In genomic region chr6:23445157-23445710, GRCh38 we compare ENCODE assay signal across 20 cellular contexts.
DNase-seq lines count a peak whose midpoint lies in the region; ATAC-seq and TF ChIP-seq lines count a peak whose summit lies in the region.
"Had no signal": no experiment of that assay in that cellular context is flagged by ENCODE, and none has a peak within 500 bp of the region (broad histone marks: within the 10 kb centered on the region; RNA-seq: fewer than 3 reads in every experiment).

No MANE protein-coding gene starts in this region.

- H3K4me1 ChIP-seq in IMR-90 (ENCODE audit: control insufficient read depth, insufficient read depth, low read length) (no peaks in the 10 kb centered on the region), parathyroid adenoma (peaks cover 10% of the 10 kb centered on the region), PC-3 (ENCODE audit: insufficient read depth, low read length) (0 out of 2 replicates have a peak, but pooled peaks cover 4% of the 10 kb centered on the region)

- peaks cover 38% of the 10 kb centered on the region for H3K4me1 Mint-ChIP-seq in glutamatergic neuron (ENCODE audit: low read depth, unreplicated experiment)
- H3K4me1 Mint-ChIP-seq: endodermal cell; stimulated activated memory B cell treated with anti-CD40 and anti-IgM and Interleukin-4, amounts not matched to agents 10 μg/mL and 1 μg/mL and 100 μg/mL, for 72 hours had no signal

- WGBS in IMR-90 (ENCODE audit: extremely low coverage in 2 of 2, insufficient read length in 1 of 2), 2 experiments, result no CpG with 5 or more reads among the region's 5 CpGs

- H3K79me2 ChIP-seq in parathyroid adenoma (no peaks in the 10 kb centered on the region), PC-3 (ENCODE audit: low read length) (no peaks in the 10 kb centered on the region)

- H3K56ac ChIP-seq in IMR-90 (ENCODE audit: extremely low read depth, insufficient read depth, low read length), result no peak overlapping the region

- H4K91ac ChIP-seq in IMR-90 (ENCODE audit: insufficient read depth, low read depth, low read length), result peak overlapping the region; percentile 27; the same call in 1 of the 2 replicates

- dilution Hi-C loops in IMR-90 (cut with HindIII; ENCODE audit: low sequenced_read_pairs, unreplicated experiment), result no loop called here

- H2AFZ ChIP-seq in IMR-90 (replicated peaks; ENCODE audit: low read length, poor library complexity) (no peak overlapping the region), parathyroid adenoma (peak overlapping the region; percentile 45), PC-3 (ENCODE audit: low read length) (no peak overlapping the region)

- intact Hi-C loops in IMR-90 (cut with micrococcal nuclease), result loop anchor here (5.0 to 10.0 kb wide), 7 partner anchors 270 to 1500 kb away; no protein-coding TSS in a partner anchor
- intact Hi-C loops in posterior vena cava (cut with DNase I), result no loop called here
- intact Hi-C loops in PC-3 (cut with micrococcal nuclease), result loop anchor here (10.0 kb wide), 1 partner anchor 620 kb away; no protein-coding TSS in a partner anchor

- H3K4ac ChIP-seq in IMR-90 (ENCODE audit: low read depth, low read length), result no peak overlapping the region

- no peak overlapping the region for H3K4me3 Mint-ChIP-seq in glutamatergic neuron (ENCODE audit: unreplicated experiment)
- H3K4me3 Mint-ChIP-seq: activated CD4-positive, alpha-beta memory T cell treated with anti-CD3 and anti-CD28 coated beads for 36 hours; activated T-cell treated with anti-CD3 and anti-CD28 coated beads, Interleukin-2, amount 50 U/mL, for 72 hours; endodermal cell; stimulated activated memory B cell treated with anti-CD40 and anti-IgM and Interleukin-4, amounts not matched to agents 10 μg/mL and 1 μg/mL and 100 μg/mL, for 72 hours had no signal

- H3K9me2 ChIP-seq in PC-3 (replicated peaks; ENCODE audit: low read length), result no peaks in the 10 kb centered on the region

- TF ChIP-seq POLR2A in IMR-90 (IDR thresholded peaks at IDR 0.05; ENCODE audit: low read depth, low read length), result no peak

- no TSS peak for BruUV-seq in IMR-90 (replicated peaks; lab: Mats Ljungman, UMichigan)
- no TSS peak for BruUV-seq in PC-3 (replicated peaks; lab: Mats Ljungman, UMichigan)

- no peak overlapping the region for H2BK5ac ChIP-seq in IMR-90 (ENCODE audit: low read depth, low read length, poor library complexity, severe bottlenecking)

- TF ChIP-seq RAD21 in IMR-90 (IDR thresholded peaks at IDR 0.05; ENCODE audit: low read length), result no peak

- H2AK5ac ChIP-seq in IMR-90 (ENCODE audit: low read depth, low read length), result no peak overlapping the region

- CTCF ChIA-PET in IMR-90 (lab: Yijun Ruan, JAX) (interaction anchor here (1.6 kb wide), 1 partner anchor 1851 kb away, joined by 4 read pairs; no protein-coding TSS in a partner anchor), RWPE1 (lab: Yijun Ruan, JAX) (no interaction called here), PC-3 (lab: Charles Lee) (no interaction called here)

- no peaks in the 10 kb centered on the region for H4K20me1 ChIP-seq in IMR-90 (ENCODE audit: insufficient read depth, low read length)
- H4K20me1 ChIP-seq in PC-3 (ENCODE audit: low read length), result no peaks in the 10 kb centered on the region

- TF ChIP-seq CTCF in IMR-90 (conservative IDR thresholded peaks at IDR 0.05; ENCODE audit: low read depth, low read length) (no peak), WERI-Rb-1 (IDR thresholded peaks at IDR 0.05; ENCODE audit: low read depth, low read length) (no peak), glutamatergic neuron (IDR thresholded peaks at IDR 0.05; ENCODE audit: partially characterized antibody, unreplicated experiment) (no peak), parathyroid adenoma (IDR thresholded peaks at IDR 0.05) (no peak), RWPE1 (conservative IDR thresholded peaks at IDR 0.05; ENCODE audit: low read depth) (no peak), PC-3 (conservative IDR thresholded peaks at IDR 0.05; ENCODE audit: low read depth, low read length) (no peak)

- peak overlapping the region; percentile 9; the same call in 1 of the 2 replicates for H2BK120ac ChIP-seq in IMR-90 (ENCODE audit: low read depth, low read length)

- H3K9me3 ChIP-seq in IMR-90 (ENCODE audit: control insufficient read depth, insufficient read depth, low read length), result no peaks in the 10 kb centered on the region
- H3K9me3 ChIP-seq in WERI-Rb-1 (ENCODE audit: severe bottlenecking), result no peaks in the 10 kb centered on the region
- H3K9me3 ChIP-seq in parathyroid adenoma (ENCODE audit: control insufficient read depth, low read length), result no peaks in the 10 kb centered on the region
- no peaks in the 10 kb centered on the region for H3K9me3 ChIP-seq in PC-3 (ENCODE audit: low read length)
- H3K9me3 ChIP-seq: BE2C, tibial nerve had no signal

- H3K36me3 ChIP-seq in IMR-90 (ENCODE audit: control insufficient read depth, insufficient read depth, low read length) (no peaks in the 10 kb centered on the region), WERI-Rb-1 (no peaks in the 10 kb centered on the region), parathyroid adenoma (ENCODE audit: control insufficient read depth, insufficient read depth, low read length) (no peaks in the 10 kb centered on the region), PC-3 (ENCODE audit: low read depth, low read length) (no peaks in the 10 kb centered on the region)
- H3K36me3 ChIP-seq: BE2C, tibial nerve had no signal

- H3K9me1 ChIP-seq in IMR-90 (ENCODE audit: insufficient read depth, low read length), result no peaks in the 10 kb centered on the region

- H3F3A ChIP-seq in PC-3 (ENCODE audit: low read length, unreplicated experiment), result no peaks in the 10 kb centered on the region

- no peak overlapping the region for H2AK9ac ChIP-seq in IMR-90 (replicated peaks; ENCODE audit: low read depth, low read length, poor library complexity)

- no peak for DNase-seq in IMR-90
- DNase-seq in WERI-Rb-1, result peak; percentile 43
- DNase-seq in glutamatergic neuron, result no peak
- no peak for DNase-seq in RWPE1 (ENCODE audit: low spot score)
- DNase-seq in posterior vena cava (ENCODE audit: low spot score), result no peak
- DNase-seq in amygdala (lab: John Stamatoyannopoulos, UW), result no peak
- no peak for DNase-seq in PC-3
- DNase-seq: activated CD4-positive, alpha-beta memory T cell treated with anti-CD3 and anti-CD28 coated beads for 36 hours; activated T-cell treated with anti-CD3 and anti-CD28 coated beads, Interleukin-2, amount 50 U/mL, for 72 hours; BE2C; cerebellar nuclear complex; endodermal cell; HCEC 1CT; head of caudate nucleus; midbrain; NCI-H1436 treated with DMSO at 0.1 percent for 48 hours; NCI-H510A had no signal

- H3K18ac ChIP-seq in IMR-90 (ENCODE audit: low read depth, low read length), result no peak overlapping the region

- no peaks in the 10 kb centered on the region for H3K36me3 Mint-ChIP-seq in glutamatergic neuron (ENCODE audit: unreplicated experiment)
- H3K36me3 Mint-ChIP-seq: activated CD4-positive, alpha-beta memory T cell treated with anti-CD3 and anti-CD28 coated beads for 36 hours; stimulated activated memory B cell treated with anti-CD40 and anti-IgM and Interleukin-4, amounts not matched to agents 10 μg/mL and 1 μg/mL and 100 μg/mL, for 72 hours had no signal

- H2BK15ac ChIP-seq in IMR-90 (ENCODE audit: low read depth, low read length), result no peak overlapping the region

- H3K14ac ChIP-seq in IMR-90 (replicated peaks; ENCODE audit: low read depth, low read length), result 0 out of 2 replicates have a peak overlapping the region, but pooled peaks have one; percentile 23

- H3K27ac ChIP-seq in IMR-90 (ENCODE audit: insufficient read depth, low read length), result no peak overlapping the region
- peak overlapping the region; percentile 7 for H3K27ac ChIP-seq in WERI-Rb-1
- H3K27ac ChIP-seq in parathyroid adenoma, result no peak overlapping the region
- H3K27ac ChIP-seq in RWPE1, result no peak overlapping the region
- no peak overlapping the region for H3K27ac ChIP-seq in PC-3 (ENCODE audit: low read length)
- H3K27ac ChIP-seq: tibial nerve had no signal

- no peaks in the 10 kb centered on the region for H3K27me3 ChIP-seq in IMR-90 (ENCODE audit: control insufficient read depth, insufficient read depth, low read length)
- H3K27me3 ChIP-seq in WERI-Rb-1 (ENCODE audit: insufficient read depth, low read depth, severe bottlenecking), result no peaks in the 10 kb centered on the region
- no peaks in the 10 kb centered on the region for H3K27me3 ChIP-seq in parathyroid adenoma (ENCODE audit: control insufficient read depth, insufficient read depth, low read length)
- no peaks in the 10 kb centered on the region for H3K27me3 ChIP-seq in PC-3 (ENCODE audit: low read length)
- H3K27me3 ChIP-seq: BE2C, tibial nerve had no signal

- no peak overlapping the region for H3K4me2 ChIP-seq in IMR-90 (ENCODE audit: low read depth, low read length)
- no peak overlapping the region for H3K4me2 ChIP-seq in parathyroid adenoma (ENCODE audit: low read length)
- no peak overlapping the region for H3K4me2 ChIP-seq in PC-3 (ENCODE audit: low read length)

- H3K23ac ChIP-seq in IMR-90 (ENCODE audit: low read depth, low read length), result peak overlapping the region; percentile 15; the same call in 1 of the 2 replicates

- H3K27me3 Mint-ChIP-seq in glutamatergic neuron (ENCODE audit: unreplicated experiment), result no peaks in the 10 kb centered on the region
- H3K27me3 Mint-ChIP-seq: activated CD4-positive, alpha-beta memory T cell treated with anti-CD3 and anti-CD28 coated beads for 36 hours; stimulated activated memory B cell treated with anti-CD40 and anti-IgM and Interleukin-4, amounts not matched to agents 10 μg/mL and 1 μg/mL and 100 μg/mL, for 72 hours had no signal

- H4K8ac ChIP-seq in IMR-90 (ENCODE audit: low read depth in 2 of 2, low read length in 2 of 2), result no peak overlapping the region

- no peaks in the 10 kb centered on the region for H3K79me1 ChIP-seq in IMR-90 (ENCODE audit: low read depth in 1 of 2, low read length in 2 of 2)

- H3K4me3 ChIP-seq in IMR-90 (ENCODE audit: insufficient read depth, low read depth, low read length) (no peak overlapping the region), WERI-Rb-1 (ENCODE audit: low read depth, low read length) (no peak overlapping the region), parathyroid adenoma (ENCODE audit: low read depth, low read length) (no peak overlapping the region), PC-3 (ENCODE audit: low read length) (no peak overlapping the region)
- H3K4me3 ChIP-seq: tibial nerve had no signal

- no peak overlapping the region for H4K5ac ChIP-seq in IMR-90 (ENCODE audit: low read depth, low read length)

- POLR2A ChIA-PET in IMR-90 (lab: Charles Lee; ENCODE audit: unreplicated experiment) (no interaction called here), RWPE1 (lab: Yijun Ruan, JAX; ENCODE audit: low non-redundant PET) (no interaction called here), PC-3 (lab: Charles Lee; ENCODE audit: unreplicated experiment) (no interaction called here)

- H3K9ac ChIP-seq in IMR-90 (ENCODE audit: low read depth, low read length) (no peak overlapping the region), parathyroid adenoma (no peak overlapping the region), PC-3 (ENCODE audit: low read length) (no peak overlapping the region)

- peak overlapping the region; percentile 26; the same call in 1 of the 2 replicates for H2BK20ac ChIP-seq in IMR-90 (ENCODE audit: low read depth, low read length)

- peaks cover 2% of the 10 kb centered on the region for H3K9me3 Mint-ChIP-seq in glutamatergic neuron (ENCODE audit: unreplicated experiment)
- H3K9me3 Mint-ChIP-seq: activated CD4-positive, alpha-beta memory T cell treated with anti-CD3 and anti-CD28 coated beads for 36 hours; endodermal cell had no signal

- H3K27ac Mint-ChIP-seq in glutamatergic neuron (ENCODE audit: unreplicated experiment), result peak overlapping the region; percentile 34
- H3K27ac Mint-ChIP-seq: activated CD4-positive, alpha-beta memory T cell treated with anti-CD3 and anti-CD28 coated beads for 36 hours; activated T-cell treated with anti-CD3 and anti-CD28 coated beads, Interleukin-2, amount 50 U/mL, for 72 hours; endodermal cell; stimulated activated memory B cell treated with anti-CD40 and anti-IgM and Interleukin-4, amounts not matched to agents 10 μg/mL and 1 μg/mL and 100 μg/mL, for 72 hours had no signal

- ATAC-seq in IMR-90 (ENCODE audit: low read depth) (no peak; the same call in 1 of the 2 replicates), PC-3 (no peak)
- ATAC-seq: activated T-cell treated with anti-CD3 and anti-CD28 coated beads, Interleukin-2, amount 50 U/mL, for 72 hours; stimulated activated memory B cell treated with anti-CD40 and anti-IgM and Interleukin-4, amounts not matched to agents 10 μg/mL and 1 μg/mL and 100 μg/mL, for 72 hours had no signal

- in situ Hi-C loops in IMR-90 (cut with MboI; ENCODE audit: low sequenced_read_pairs), result loop anchor here (10.0 to 25.0 kb wide), 2 partner anchors 1508 to 1860 kb away; no protein-coding TSS in a partner anchor

Comparison
In these comparisons a context has a peak if more than half of its experiments do, and no peak if none do; other contexts are left out.
1. intact Hi-C loops: an anchor here in IMR-90 (5.0 to 10.0 kb wide) and PC-3 (10.0 kb wide); none called in posterior vena cava.